In the genomic region with DNA sequence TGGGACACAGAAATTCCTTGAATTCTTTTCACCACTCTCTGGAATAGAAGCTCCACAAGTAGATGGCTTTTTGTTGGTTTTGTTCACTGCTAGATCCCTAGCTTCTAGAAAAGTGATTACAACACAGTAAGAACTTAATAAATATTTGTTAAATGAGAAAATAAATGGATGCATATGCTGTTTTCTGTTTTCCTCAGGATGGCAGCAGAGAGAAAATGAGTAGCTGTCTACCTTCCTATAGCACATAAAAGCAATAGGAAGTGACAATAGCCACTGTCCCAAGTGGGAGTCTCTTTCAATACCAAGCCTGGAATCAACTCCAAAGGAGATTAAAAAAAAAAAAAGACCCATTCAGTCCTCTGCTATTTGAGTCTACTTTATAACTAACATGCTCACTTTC, we compare ENCODE assay signal across 16 cellular contexts.
DNase-seq lines count a peak whose midpoint lies in the region; ATAC-seq and TF ChIP-seq lines count a peak whose summit lies in the region.
"Had no signal": no experiment of that assay in that cellular context is flagged by ENCODE, and none has a peak within 500 bp of the region (broad histone marks: within the 10 kb centered on the region; RNA-seq: fewer than 3 reads in every experiment).

No MANE protein-coding gene starts in this region.

- H3K79me2 ChIP-seq in PC-3 (ENCODE audit: low read length), result no peaks in the 10 kb centered on the region

- H2AFZ ChIP-seq in PC-3 (ENCODE audit: low read length), result no peak overlapping the region

- no peak overlapping the region for H3K27ac ChIP-seq in PC-3 (ENCODE audit: low read length)
- H3K27ac ChIP-seq: breast epithelium, left lung had no signal

- H3K9me2 ChIP-seq in PC-3 (replicated peaks; ENCODE audit: low read length), result no peaks in the 10 kb centered on the region

- H3K4me3 ChIP-seq in PC-3 (ENCODE audit: low read length) (no peak overlapping the region), choroid plexus epithelial cell (ENCODE audit: low read depth, low read length) (no peak overlapping the region), retinal pigment epithelial cell (ENCODE audit: low read length) (no peak overlapping the region), lower leg skin (ENCODE audit: low read depth, poor library complexity, severe bottlenecking) (no peak overlapping the region)
- H3K4me3 ChIP-seq: breast epithelium, left lung had no signal

- peak; percentile 40; the same call in 1 of the 2 replicates for ATAC-seq in PC-3
- ATAC-seq: CD8-positive, alpha-beta T cell; left lung had no signal

- TF ChIP-seq CTCF in PC-3 (conservative IDR thresholded peaks at IDR 0.05; ENCODE audit: low read depth, low read length) (peak; percentile 38), choroid plexus epithelial cell (conservative IDR thresholded peaks at IDR 0.05; ENCODE audit: low read depth, low read length) (peak; percentile 29), retinal pigment epithelial cell (conservative IDR thresholded peaks at IDR 0.05; ENCODE audit: low read depth, low read length) (peak; percentile 19), GM13977 (IDR thresholded peaks at IDR 0.05; ENCODE audit: extremely low read depth, insufficient read depth, missing control alignments) (no peak), lower leg skin (IDR thresholded peaks at IDR 0.05) (no peak)

- H3K4me2 ChIP-seq in PC-3 (ENCODE audit: low read length), result no peak overlapping the region

- no peaks in the 10 kb centered on the region for H3K4me1 ChIP-seq in PC-3 (ENCODE audit: insufficient read depth, low read length)
- H3K4me1 ChIP-seq: breast epithelium had no signal

- in situ Hi-C loops in G401 (cut with HindIII; ENCODE audit: low sequenced_read_pairs), result no loop called here
- in situ Hi-C loops in GM13977 (cut with MboI; ENCODE audit: low pct_unique_long_range_greater_than_20kb, low sequenced_read_pairs, unreplicated experiment), result no loop called here

- CTCF ChIA-PET in PC-3 (lab: Charles Lee), result interaction anchor here (0.6 kb wide), 1 partner anchor 494 kb away, joined by 4 read pairs; no protein-coding TSS in a partner anchor

- no peak overlapping the region for H3K9ac ChIP-seq in PC-3 (ENCODE audit: low read length)

- BruUV-seq in PC-3 (replicated peaks; lab: Mats Ljungman, UMichigan), result no TSS peak

- POLR2A ChIA-PET in PC-3 (lab: Charles Lee; ENCODE audit: unreplicated experiment), result no interaction called here

- H3K36me3 ChIP-seq in PC-3 (ENCODE audit: low read depth, low read length), result no peaks in the 10 kb centered on the region
- H3K36me3 ChIP-seq: breast epithelium, left lung had no signal

- H4K20me1 ChIP-seq in PC-3 (ENCODE audit: low read length), result no peaks in the 10 kb centered on the region

- peak; percentile 13 for DNase-seq in G401 (ENCODE audit: low spot score)
- DNase-seq in PC-3, result peak; percentile 25
- DNase-seq in choroid plexus epithelial cell (ENCODE audit: low read depth), result peak; percentile 37
- DNase-seq in retinal pigment epithelial cell (ENCODE audit: low read depth), result no peak
- no peak for DNase-seq in GM13977 (ENCODE audit: low spot score)
- DNase-seq in lower leg skin (ENCODE audit: low spot score in 2 of 2), result no peak
- DNase-seq in middle frontal gyrus (ENCODE audit: extremely low spot score, low spot score), result no peak
- DNase-seq: activated CD4-positive, alpha-beta T cell treated with anti-CD3 and anti-CD28 coated beads, Interleukin-2, amount 50 U/mL, for 4 hours; activated effector memory CD4-positive, alpha-beta T cell treated with anti-CD3 and anti-CD28 coated beads, Interleukin-2, amount 50 U/mL, for 16 hours; activated T-cell treated with anti-CD3 and anti-CD28 coated beads for 4 hours; CD8-positive, alpha-beta T cell; DMS153; Kasumi-1; left lung; NCI-H1105 had no signal

- TF ChIP-seq POLR2A in lower leg skin (IDR thresholded peaks at IDR 0.05), result no peak

- H3K9me3 ChIP-seq in PC-3 (ENCODE audit: low read length), result no peaks in the 10 kb centered on the region
- H3K9me3 ChIP-seq: breast epithelium, left lung had no signal

- H3K27me3 ChIP-seq in PC-3 (ENCODE audit: low read length), result no peaks in the 10 kb centered on the region
- H3K27me3 ChIP-seq: breast epithelium, left lung had no signal

- intact Hi-C loops in PC-3 (cut with micrococcal nuclease) (loop anchor here (1.0 to 5.0 kb wide), 2 partner anchors 155 to 290 kb away; no protein-coding TSS in a partner anchor), lower leg skin (cut with DNase I; ENCODE audit: low total_unique reads) (no loop called here)

- no peaks in the 10 kb centered on the region for H3F3A ChIP-seq in PC-3 (ENCODE audit: low read length, unreplicated experiment)

Comparison
In these comparisons a context has a peak if more than half of its experiments do, and no peak if none do; other contexts are left out.
1. DNase-seq: peak in G401 (single experiment), PC-3 (single experiment) and choroid plexus epithelial cell (single experiment); none in retinal pigment epithelial cell (single experiment), GM13977 (single experiment), lower leg skin (0 of 2) and middle frontal gyrus (single experiment).
2. CTCF ChIP-seq: peak in PC-3 (single experiment), choroid plexus epithelial cell (single experiment) and retinal pigment epithelial cell (single experiment); none in GM13977 (single experiment) and lower leg skin (0 of 3).